ENCODE assay signal across 8 cellular contexts in the genomic region with DNA sequence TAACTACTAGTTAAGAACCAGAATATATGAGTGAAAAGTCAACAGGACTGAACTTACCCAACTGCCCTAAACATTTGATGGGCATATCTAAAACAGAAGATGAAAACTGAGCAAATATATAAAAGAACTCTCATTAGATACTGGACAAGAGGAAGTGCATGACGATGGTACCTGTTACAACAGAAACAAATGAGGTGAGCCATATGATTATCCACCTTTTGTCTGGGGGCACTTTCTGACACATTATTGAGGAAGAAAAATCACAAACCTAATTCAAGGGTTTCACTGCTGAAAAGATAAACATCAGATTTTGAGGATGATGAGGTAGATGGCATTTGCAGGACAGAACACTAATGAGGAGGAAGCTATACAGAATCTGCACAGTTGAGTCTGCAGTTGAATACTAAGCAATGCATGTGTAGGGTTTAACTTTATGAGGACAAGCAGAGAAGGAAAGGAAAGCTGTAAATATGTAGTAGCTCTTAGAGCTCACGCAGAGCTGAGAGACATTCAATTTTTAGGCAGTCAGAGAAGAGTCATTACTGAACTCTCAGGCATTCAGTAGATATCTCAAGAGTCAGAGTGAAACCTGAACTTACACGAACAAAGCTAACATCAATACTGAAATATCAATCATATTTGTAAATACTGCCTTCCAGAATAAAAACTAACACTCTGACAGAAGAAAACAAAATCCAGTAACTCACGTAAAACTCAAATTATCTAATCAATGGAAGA.
DNase-seq lines count a peak whose midpoint lies in the region; ATAC-seq lines count a peak whose summit lies in the region.

No MANE protein-coding gene starts in this region.

- H3K4me3 Mint-ChIP-seq in activated CD8-positive, alpha-beta memory T cell treated with anti-CD3 and anti-CD28 coated beads, Interleukin-2, amount 10 ng/mL, durations not matched to agents 7 days and 5 days: peak overlapping the region; percentile 65
- peak overlapping the region; percentile 37 for H3K4me3 Mint-ChIP-seq in stimulated activated memory B cell treated with anti-CD40 and anti-IgM and Interleukin-4, amounts not matched to agents 10 μg/mL and 1 μg/mL and 100 μg/mL, for 72 hours

- peaks cover 19% of the 10 kb centered on the region for H3K9me3 Mint-ChIP-seq in activated CD8-positive, alpha-beta memory T cell treated with anti-CD3 and anti-CD28 coated beads, Interleukin-2, amount 10 ng/mL, durations not matched to agents 7 days and 5 days (ENCODE audit: low read depth)
- peaks cover 25% of the 10 kb centered on the region for H3K9me3 Mint-ChIP-seq in stimulated activated memory B cell treated with anti-CD40 and anti-IgM and Interleukin-4, amounts not matched to agents 10 μg/mL and 1 μg/mL and 100 μg/mL, for 72 hours

- CTCF ChIA-PET in activated CD8-positive, alpha-beta memory T cell treated with anti-CD3 and anti-CD28 coated beads, Interleukin-2, amount 10 ng/mL, durations not matched to agents 7 days and 5 days (lab: Charles Lee): interaction anchor here (1.0 kb wide), 1 partner anchor 18 kb away, joined by 3 read pairs; no protein-coding TSS in a partner anchor

- H3K4me1 Mint-ChIP-seq in activated CD8-positive, alpha-beta memory T cell treated with anti-CD3 and anti-CD28 coated beads, Interleukin-2, amount 10 ng/mL, durations not matched to agents 7 days and 5 days: peaks cover 70% of the 10 kb centered on the region
- peaks cover 46% of the 10 kb centered on the region for H3K4me1 Mint-ChIP-seq in stimulated activated memory B cell treated with anti-CD40 and anti-IgM and Interleukin-4, amounts not matched to agents 10 μg/mL and 1 μg/mL and 100 μg/mL, for 72 hours

- no peak for DNase-seq in activated CD8-positive, alpha-beta memory T cell treated with anti-CD3 and anti-CD28 coated beads, Interleukin-2, amount 10 ng/mL, durations not matched to agents 7 days and 5 days
- DNase-seq in activated CD8-positive, alpha-beta memory T cell treated with anti-CD3 and anti-CD28 coated beads, Interleukin-2, amount 50 U/mL, for 48 hours: no peak
- DNase-seq in DMS153 (lab: John Stamatoyannopoulos, UW) (no peak), SHP77 (lab: John Stamatoyannopoulos, UW) (no peak), activated gamma-delta T cell treated with Interleukin-2 at 50 U/mL for 16 hours (no peak)

- H3K27ac Mint-ChIP-seq in activated CD8-positive, alpha-beta memory T cell treated with anti-CD3 and anti-CD28 coated beads, Interleukin-2, amount 10 ng/mL, durations not matched to agents 7 days and 5 days: peak overlapping the region; percentile 87
- peak overlapping the region; percentile 77 for H3K27ac Mint-ChIP-seq in stimulated activated memory B cell treated with anti-CD40 and anti-IgM and Interleukin-4, amounts not matched to agents 10 μg/mL and 1 μg/mL and 100 μg/mL, for 72 hours

- peak; percentile 84 for ATAC-seq in activated CD8-positive, alpha-beta memory T cell treated with anti-CD3 and anti-CD28 coated beads, Interleukin-2, amount 10 ng/mL, durations not matched to agents 7 days and 5 days
- ATAC-seq in GM21619 (IDR thresholded peaks at IDR 0.05; ENCODE audit: unreplicated experiment) (peak; percentile 96), HG03196 (IDR thresholded peaks at IDR 0.05; ENCODE audit: unreplicated experiment) (peak; percentile 95)
- ATAC-seq in stimulated activated memory B cell treated with anti-CD40 and anti-IgM and Interleukin-4, amounts not matched to agents 10 μg/mL and 1 μg/mL and 100 μg/mL, for 72 hours: peak; percentile 95

- no peaks in the 10 kb centered on the region for H3K27me3 Mint-ChIP-seq in activated CD8-positive, alpha-beta memory T cell treated with anti-CD3 and anti-CD28 coated beads, Interleukin-2, amount 10 ng/mL, durations not matched to agents 7 days and 5 days
- H3K27me3 Mint-ChIP-seq in stimulated activated memory B cell treated with anti-CD40 and anti-IgM and Interleukin-4, amounts not matched to agents 10 μg/mL and 1 μg/mL and 100 μg/mL, for 72 hours: no peaks in the 10 kb centered on the region

- peaks cover 65% of the 10 kb centered on the region for H3K36me3 Mint-ChIP-seq in activated CD8-positive, alpha-beta memory T cell treated with anti-CD3 and anti-CD28 coated beads, Interleukin-2, amount 10 ng/mL, durations not matched to agents 7 days and 5 days
- peaks cover 71% of the 10 kb centered on the region for H3K36me3 Mint-ChIP-seq in stimulated activated memory B cell treated with anti-CD40 and anti-IgM and Interleukin-4, amounts not matched to agents 10 μg/mL and 1 μg/mL and 100 μg/mL, for 72 hours
